In genomic region chr2:205872716-205873115, GRCh38 we compare ENCODE assay signal across 31 cellular contexts.
"Had no signal": no experiment of that assay in that cellular context is flagged by ENCODE, and none has a peak within 500 bp of the region (broad histone marks: within the 10 kb centered on the region; RNA-seq: fewer than 3 reads in every experiment).

No MANE protein-coding gene starts in this region.

- H3K27ac ChIP-seq: adrenal gland, breast epithelium, coronary artery, VCaP had no signal

- H3K4me3 ChIP-seq: adrenal gland, breast epithelium, coronary artery, K562 had no signal

- DNase-seq: activated CD4-positive, alpha-beta T cell treated with anti-CD3 and anti-CD28 coated beads for 36 hours; activated CD4-positive, alpha-beta T cell treated with anti-CD3 and anti-CD28 coated beads, Interleukin-2, amount 50 U/mL, for 1 hour; activated CD8-positive, alpha-beta memory T cell treated with anti-CD3 and anti-CD28 coated beads, Interleukin-2, amount 50 U/mL, for 4 hours; activated CD8-positive, alpha-beta T cell treated with anti-CD3 and anti-CD28 coated beads for 36 hours; activated gamma-delta T cell treated with Interleukin-2 at 50 U/mL for 16 hours; activated naive CD4-positive, alpha-beta T cell treated with anti-CD3 and anti-CD28 coated beads, Interleukin-2, amount 10 ng/mL, durations not matched to agents 7 days and 5 days; activated naive CD8-positive, alpha-beta T cell treated with anti-CD3 and anti-CD28 coated beads for 36 hours; activated T-cell treated with anti-CD3 and anti-CD28 coated beads, Interleukin-2, amount 50 U/mL, for 72 hours; adrenal gland; aorta; caudate nucleus; Karpas-422; MM.1S; NCI-H1105; NCI-H1436; NCI-H1694 treated with DMSO at 0.1 percent for 48 hours; NCI-H2081; NCI-H2171 treated with DMSO at 0.1 percent for 48 hours; NCI-H226; NCI-H526; NCI-H774; NK-92 treated with Interleukin-12 subunit alpha and Interleukin-12 subunit beta, amount 100 ng/mL, for 24 hours; PC-3; SHP77 treated with DMSO at 0.1 percent for 48 hours; T-cell; T-helper 2 cell; T1000 had no signal
